In the genomic region with DNA sequence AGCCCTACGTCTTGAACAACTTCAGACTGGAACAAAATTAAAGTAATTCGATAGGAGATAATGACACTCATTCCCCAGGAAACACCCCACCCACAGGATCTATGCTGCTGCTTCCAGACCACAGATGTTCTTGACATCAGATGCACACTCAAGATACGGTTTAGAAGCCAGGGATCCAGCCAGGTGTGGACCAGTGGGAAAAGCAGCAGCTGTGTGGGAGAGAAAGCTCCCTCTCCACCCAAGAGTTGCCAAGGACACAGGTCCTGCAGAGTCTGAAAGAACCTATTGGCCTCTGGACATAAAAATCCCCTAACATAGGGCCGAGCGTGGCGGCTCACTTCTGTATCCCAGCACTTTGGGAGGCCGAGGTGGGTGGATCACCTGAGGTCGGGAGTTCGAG, we compare ENCODE assay signal across 22 cellular contexts.
DNase-seq lines count a peak whose midpoint lies in the region; ATAC-seq and TF ChIP-seq lines count a peak whose summit lies in the region.
"Had no signal": no experiment of that assay in that cellular context is flagged by ENCODE, and none has a peak within 500 bp of the region (broad histone marks: within the 10 kb centered on the region; RNA-seq: fewer than 3 reads in every experiment).

No MANE protein-coding gene starts in this region.

- no peak overlapping the region for H3K4me2 ChIP-seq in IMR-90 (ENCODE audit: low read depth, low read length)

- H3K9me3 Mint-ChIP-seq in activated naive CD8-positive, alpha-beta T cell (ENCODE audit: low read depth): no peaks in the 10 kb centered on the region
- no peaks in the 10 kb centered on the region for H3K9me3 Mint-ChIP-seq in activated naive CD8-positive, alpha-beta T cell treated with anti-CD3 and anti-CD28 coated beads for 36 hours

- TF ChIP-seq CTCF in IMR-90 (conservative IDR thresholded peaks at IDR 0.05; ENCODE audit: low read depth, low read length) (no peak), body of pancreas (IDR thresholded peaks at IDR 0.05) (no peak), tibial artery (IDR thresholded peaks at IDR 0.05) (no peak)

- CTCF ChIA-PET in IMR-90 (lab: Yijun Ruan, JAX): no interaction called here

- no peak for DNase-seq in activated naive CD8-positive, alpha-beta T cell treated with anti-CD3 and anti-CD28 coated beads for 36 hours
- DNase-seq in IMR-90: peak; percentile 44
- peak; percentile 81 to 93 (median 90) for DNase-seq in body of pancreas
- no peak for DNase-seq in tibial artery
- DNase-seq in HuH-7.5 (ENCODE audit: low spot score): no peak
- DNase-seq in NCI-H1930 (lab: John Stamatoyannopoulos, UW): no peak
- DNase-seq in left ventricle myocardium superior: no peak
- DNase-seq: DMS53, GDM1, GOT3, KBM-7, MM.1S, NCI-H1048, NCI-H1417 treated with DMSO at 0.1 percent for 48 hours, NCI-H187, NCI-H2107, NCI-H226, NCI-H510A treated with DMSO at 0.1 percent for 48 hours, NCI-H774, Peyer's patch, SJCRH30 had no signal

- H2BK20ac ChIP-seq in IMR-90 (ENCODE audit: low read depth, low read length): no peak overlapping the region

- H3K79me1 ChIP-seq in IMR-90 (ENCODE audit: low read depth in 1 of 2, low read length in 2 of 2): peaks cover 10 to 38% of the 10 kb centered on the region in 2 experiments; a peak in 3 of 4 replicates

- WGBS in IMR-90 (ENCODE audit: extremely low coverage in 2 of 2, insufficient read length in 1 of 2), 2 experiments: no CpG with 5 or more reads among the region's 9 CpGs
- 35 to 51% methylated on average over 5 to 9 of the region's 9 CpGs for WGBS in body of pancreas, 2 donors

- H3K9ac ChIP-seq in IMR-90 (ENCODE audit: low read depth, low read length): no peak overlapping the region

- H3K23ac ChIP-seq in IMR-90 (ENCODE audit: low read depth, low read length): no peak overlapping the region; the same call in 1 of the 2 replicates

- H2AK5ac ChIP-seq in IMR-90 (ENCODE audit: low read depth, low read length): peak overlapping the region; percentile 61

- H3K27ac ChIP-seq in IMR-90 (ENCODE audit: insufficient read depth, low read length): no peak overlapping the region
- peak overlapping the region in 3 of 4 donors; percentile 2 to 41 (median 21) for H3K27ac ChIP-seq in body of pancreas
- peak overlapping the region; percentile 24 to 25 for H3K27ac ChIP-seq in tibial artery
- H3K27ac ChIP-seq: SJCRH30 had no signal

- no peak overlapping the region for H3K4me3 Mint-ChIP-seq in activated naive CD8-positive, alpha-beta T cell
- no peak overlapping the region for H3K4me3 Mint-ChIP-seq in activated naive CD8-positive, alpha-beta T cell treated with anti-CD3 and anti-CD28 coated beads for 36 hours

- H3K9me3 ChIP-seq in IMR-90 (ENCODE audit: control insufficient read depth, insufficient read depth, low read length) (no peaks in the 10 kb centered on the region), body of pancreas (no peaks in the 10 kb centered on the region), tibial artery (no peaks in the 10 kb centered on the region)
- H3K9me3 ChIP-seq: Peyer's patch, SJCRH30 had no signal

- intact Hi-C loops in IMR-90 (cut with micrococcal nuclease): no loop called here
- intact Hi-C loops in body of pancreas (cut with DNase I): no loop called here
- intact Hi-C loops in tibial artery (cut with DNase I; ENCODE audit: low total_unique reads): no loop called here
- intact Hi-C loops in left ventricle myocardium superior (cut with micrococcal nuclease): no loop called here

- H4K20me1 ChIP-seq in IMR-90 (ENCODE audit: insufficient read depth, low read length): no peaks in the 10 kb centered on the region; the same call in 1 of the 2 replicates

- peaks cover 26% of the 10 kb centered on the region for H3K9me1 ChIP-seq in IMR-90 (ENCODE audit: insufficient read depth, low read length)

- H3K4me1 Mint-ChIP-seq in activated naive CD8-positive, alpha-beta T cell (ENCODE audit: low read depth): peaks cover 15% of the 10 kb centered on the region
- peaks cover 20% of the 10 kb centered on the region for H3K4me1 Mint-ChIP-seq in activated naive CD8-positive, alpha-beta T cell treated with anti-CD3 and anti-CD28 coated beads for 36 hours

- H3K36me3 Mint-ChIP-seq in activated naive CD8-positive, alpha-beta T cell: no peaks in the 10 kb centered on the region
- H3K36me3 Mint-ChIP-seq in activated naive CD8-positive, alpha-beta T cell treated with anti-CD3 and anti-CD28 coated beads for 36 hours: no peaks in the 10 kb centered on the region

- dilution Hi-C loops in IMR-90 (cut with HindIII; ENCODE audit: low sequenced_read_pairs, unreplicated experiment): no loop called here

- H3K18ac ChIP-seq in IMR-90 (ENCODE audit: low read depth, low read length): no peak overlapping the region

- no peak overlapping the region for H3K4ac ChIP-seq in IMR-90 (ENCODE audit: low read depth, low read length)

- H3K4me1 ChIP-seq in IMR-90 (ENCODE audit: control insufficient read depth, insufficient read depth, low read length): peaks cover 14% of the 10 kb centered on the region
- H3K4me1 ChIP-seq in body of pancreas: peaks cover 17% of the 10 kb centered on the region
- H3K4me1 ChIP-seq in tibial artery: peaks cover 9 to 35% (median 25%) of the 10 kb centered on the region in 4 donors

- H3K4me3 ChIP-seq in IMR-90 (ENCODE audit: insufficient read depth, low read depth, low read length) (no peak overlapping the region), body of pancreas (no peak overlapping the region), tibial artery (no peak overlapping the region)
- H3K4me3 ChIP-seq: Peyer's patch, SJCRH30 had no signal

- peak overlapping the region; percentile 41 for H3K27ac Mint-ChIP-seq in activated naive CD8-positive, alpha-beta T cell
- no peak overlapping the region for H3K27ac Mint-ChIP-seq in activated naive CD8-positive, alpha-beta T cell treated with anti-CD3 and anti-CD28 coated beads for 36 hours

- POLR2A ChIA-PET in IMR-90 (lab: Charles Lee; ENCODE audit: unreplicated experiment): no interaction called here

- peak overlapping the region; percentile 20; the same call in 1 of the 2 replicates for H3K14ac ChIP-seq in IMR-90 (replicated peaks; ENCODE audit: low read depth, low read length)

- no peaks in the 10 kb centered on the region for H3K36me3 ChIP-seq in IMR-90 (ENCODE audit: control insufficient read depth, insufficient read depth, low read length)
- no peaks in the 10 kb centered on the region for H3K36me3 ChIP-seq in body of pancreas (replicated peaks in 1 of 2; ENCODE audit: insufficient read depth in 1 of 2, low read depth in 2 of 2)
- H3K36me3 ChIP-seq in tibial artery: peaks cover 0 to 23% (median 6%) of the 10 kb centered on the region in 3 donors
- H3K36me3 ChIP-seq: SJCRH30 had no signal

- no peak overlapping the region for H2AFZ ChIP-seq in IMR-90 (replicated peaks; ENCODE audit: low read length, poor library complexity)

- H2BK5ac ChIP-seq in IMR-90 (ENCODE audit: low read depth, low read length, poor library complexity, severe bottlenecking): no peak overlapping the region

- in situ Hi-C loops in IMR-90 (cut with MboI; ENCODE audit: low sequenced_read_pairs): no loop called here

- no peak overlapping the region for H4K5ac ChIP-seq in IMR-90 (ENCODE audit: low read depth, low read length)

- BruUV-seq in IMR-90 (replicated peaks; lab: Mats Ljungman, UMichigan): no TSS peak

- peak overlapping the region; percentile 52; the same call in 1 of the 3 replicates for H2BK15ac ChIP-seq in IMR-90 (ENCODE audit: low read depth, low read length)

- no peaks in the 10 kb centered on the region for H3K27me3 ChIP-seq in IMR-90 (ENCODE audit: control insufficient read depth, insufficient read depth, low read length)
- H3K27me3 ChIP-seq in body of pancreas: no peaks in the 10 kb centered on the region
- H3K27me3 ChIP-seq in tibial artery: no peaks in the 10 kb centered on the region
- H3K27me3 ChIP-seq: Peyer's patch had no signal

- no peak overlapping the region for H3K56ac ChIP-seq in IMR-90 (ENCODE audit: extremely low read depth, insufficient read depth, low read length)

- TF ChIP-seq RAD21 in IMR-90 (IDR thresholded peaks at IDR 0.05; ENCODE audit: low read length): no peak

- ATAC-seq in IMR-90 (ENCODE audit: low read depth): no peak
- peak; percentile 86 for ATAC-seq in body of pancreas
- no peak for ATAC-seq in left ventricle myocardium superior

- no peak overlapping the region for H2AK9ac ChIP-seq in IMR-90 (replicated peaks; ENCODE audit: low read depth, low read length, poor library complexity)

- TF ChIP-seq POLR2A in IMR-90 (IDR thresholded peaks at IDR 0.05; ENCODE audit: low read depth, low read length) (no peak), body of pancreas (IDR thresholded peaks at IDR 0.05) (no peak)

- H3K27me3 Mint-ChIP-seq in activated naive CD8-positive, alpha-beta T cell: peaks cover 11% of the 10 kb centered on the region
- peaks cover 49% of the 10 kb centered on the region for H3K27me3 Mint-ChIP-seq in activated naive CD8-positive, alpha-beta T cell treated with anti-CD3 and anti-CD28 coated beads for 36 hours

- H4K8ac ChIP-seq in IMR-90 (ENCODE audit: low read depth in 2 of 2, low read length in 2 of 2): no peak overlapping the region

- no peak overlapping the region for H2BK120ac ChIP-seq in IMR-90 (ENCODE audit: low read depth, low read length)

- H4K91ac ChIP-seq in IMR-90 (ENCODE audit: insufficient read depth, low read depth, low read length): 0 out of 2 replicates have a peak overlapping the region, but pooled peaks have one; percentile 7

TF ChIP-seq in IMR-90, 13 proteins besides CTCF, POLR2A, EP300 and RAD21 (continues in another document):
- TF ChIP-seq SMC3 (IDR thresholded peaks at IDR 0.05; ENCODE audit: low read depth, low read length) (no peak), FOS (IDR thresholded peaks at IDR 0.05; ENCODE audit: low read depth, low read length) (no peak), MAFK (IDR thresholded peaks at IDR 0.05; ENCODE audit: low read depth, low read length) (no peak), MXI1 (IDR thresholded peaks at IDR 0.05; ENCODE audit: borderline replicate concordance, low read depth, low read length) (no peak), RCOR1 (IDR thresholded peaks at IDR 0.05; ENCODE audit: insufficient replicate concordance, low read length) (no peak), CEBPB (IDR thresholded peaks at IDR 0.05; ENCODE audit: low read depth, low read length) (no peak), RFX5 (IDR thresholded peaks at IDR 0.05; ENCODE audit: low read depth, low read length) (no peak)
- TF ChIP-seq, protein P1, sequence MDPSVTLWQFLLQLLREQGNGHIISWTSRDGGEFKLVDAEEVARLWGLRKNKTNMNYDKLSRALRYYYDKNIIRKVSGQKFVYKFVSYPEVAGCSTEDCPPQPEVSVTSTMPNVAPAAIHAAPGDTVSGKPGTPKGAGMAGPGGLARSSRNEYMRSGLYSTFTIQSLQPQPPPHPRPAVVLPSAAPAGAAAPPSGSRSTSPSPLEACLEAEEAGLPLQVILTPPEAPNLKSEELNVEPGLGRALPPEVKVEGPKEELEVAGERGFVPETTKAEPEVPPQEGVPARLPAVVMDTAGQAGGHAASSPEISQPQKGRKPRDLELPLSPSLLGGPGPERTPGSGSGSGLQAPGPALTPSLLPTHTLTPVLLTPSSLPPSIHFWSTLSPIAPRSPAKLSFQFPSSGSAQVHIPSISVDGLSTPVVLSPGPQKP (IDR thresholded peaks at IDR 0.05; ENCODE audit: borderline replicate concordance, low read depth, low read length): no peak

Comparison
In these comparisons a context has a peak if more than half of its experiments do, and no peak if none do; other contexts are left out.
1. DNase-seq: peak in IMR-90 (single experiment) and body of pancreas (4 of 4); none in activated naive CD8-positive, alpha-beta T cell treated with anti-CD3 and anti-CD28 coated beads for 36 hours (single experiment), tibial artery (0 of 2), HuH-7.5 (single experiment), NCI-H1930 (0 of 2) and left ventricle myocardium superior (single experiment).